19 cellular contexts compared by ENCODE assay signal in the genomic region with DNA sequence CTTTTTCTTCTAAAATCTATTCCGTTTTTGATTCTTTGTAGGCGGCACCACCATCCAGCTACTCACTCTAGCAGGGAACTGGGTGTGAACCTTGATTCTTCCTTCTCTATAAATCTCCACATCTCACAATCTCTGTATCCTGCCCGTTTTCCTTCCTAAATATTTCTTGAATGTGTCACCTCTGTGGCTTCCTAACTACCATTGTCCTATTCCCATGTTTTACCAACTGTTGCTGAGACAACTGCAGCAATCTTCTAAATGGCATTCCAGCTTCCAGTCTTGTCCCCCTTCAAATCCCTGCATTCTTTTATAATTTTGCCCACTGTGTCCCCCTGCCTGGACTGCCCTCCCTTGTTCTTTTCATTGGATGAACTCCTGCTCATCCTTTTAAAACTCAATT.
DNase-seq lines count a peak whose midpoint lies in the region; ATAC-seq, FAIRE-seq and TF ChIP-seq lines count a peak whose summit lies in the region.
"Had no signal": no experiment of that assay in that cellular context is flagged by ENCODE, and none has a peak within 500 bp of the region (broad histone marks: within the 10 kb centered on the region; RNA-seq: fewer than 3 reads in every experiment).

No MANE protein-coding gene starts in this region.

- peaks cover 16% of the 10 kb centered on the region for H3K36me3 Mint-ChIP-seq in mesothelial cell of epicardium

- no peak for TF ChIP-seq CTCF in bronchial epithelial cell (IDR thresholded peaks at IDR 0.05; ENCODE audit: insufficient read depth, low read length, severe bottlenecking)
- TF ChIP-seq CTCF in mesothelial cell of epicardium (IDR thresholded peaks at IDR 0.05; ENCODE audit: unreplicated experiment), result no peak
- no peak for TF ChIP-seq CTCF in osteoblast (IDR thresholded peaks at IDR 0.05; ENCODE audit: extremely low read depth, low read depth, low read length)

- no peaks in the 10 kb centered on the region for H3K27me3 Mint-ChIP-seq in mesothelial cell of epicardium (ENCODE audit: low read depth)
- H3K27me3 Mint-ChIP-seq: central memory CD8-positive, alpha-beta T cell had no signal

- no peaks in the 10 kb centered on the region for H3K4me1 ChIP-seq in osteoblast (ENCODE audit: insufficient read depth, low read length)
- H3K4me1 ChIP-seq: gastrocnemius medialis had no signal

- no peak overlapping the region for H3K4me2 ChIP-seq in osteoblast (ENCODE audit: insufficient read depth, low read length)

- in situ Hi-C loops in ACHN (cut with HindIII; ENCODE audit: low pct_ligation_motif_present, low pct_unique_long_range_greater_than_20kb, low sequenced_read_pairs), result no loop called here

- no peak overlapping the region for H3K4me3 Mint-ChIP-seq in mesothelial cell of epicardium
- H3K4me3 Mint-ChIP-seq: CD8-positive, alpha-beta memory T cell; central memory CD8-positive, alpha-beta T cell had no signal

- no peaks in the 10 kb centered on the region for H4K20me1 ChIP-seq in osteoblast (ENCODE audit: insufficient read depth, low read length)

- no peak overlapping the region for H3K4me3 ChIP-seq in bronchial epithelial cell (ENCODE audit: low read depth, low read length)
- H3K4me3 ChIP-seq in osteoblast (ENCODE audit: insufficient read depth, low read length), result no peak overlapping the region
- H3K4me3 ChIP-seq: gastrocnemius medialis, SK-N-MC had no signal

- no peak overlapping the region for H3K27ac Mint-ChIP-seq in mesothelial cell of epicardium

- H3K36me3 ChIP-seq in bronchial epithelial cell (ENCODE audit: control insufficient read depth, insufficient read depth, low read length) (no peaks in the 10 kb centered on the region), osteoblast (ENCODE audit: insufficient read depth, low read length) (no peaks in the 10 kb centered on the region)
- H3K36me3 ChIP-seq: gastrocnemius medialis had no signal

- H3K9me3 Mint-ChIP-seq in mesothelial cell of epicardium, result peaks cover 50% of the 10 kb centered on the region

- H2AFZ ChIP-seq in osteoblast (ENCODE audit: low read length), result no peak overlapping the region

- no peak for ATAC-seq in GM21723 (IDR thresholded peaks at IDR 0.05; ENCODE audit: unreplicated experiment)
- ATAC-seq: gastrocnemius medialis had no signal

- no peak overlapping the region for H3K27ac ChIP-seq in osteoblast (ENCODE audit: low read depth, low read length)
- H3K27ac ChIP-seq: gastrocnemius medialis, SK-N-MC had no signal

- no peaks in the 10 kb centered on the region for H3K79me2 ChIP-seq in osteoblast (ENCODE audit: insufficient read depth, low read length)

- DNase-seq in ACHN (peak; percentile 6), HT1080 (ENCODE audit: low read depth) (peak; percentile 79), bronchial epithelial cell (ENCODE audit: low read depth) (peak; percentile 39), kidney tubule cell (ENCODE audit: low spot score) (peak; percentile 59), mesothelial cell of epicardium (ENCODE audit: low spot score in 2 of 2, unreplicated experiment in 2 of 2) (no peak), COR-L47 (lab: John Stamatoyannopoulos, UW) (no peak), osteoblast (ENCODE audit: insufficient read length, low spot score, missing footprints) (no peak)
- DNase-seq: activated T-cell treated with anti-CD3 and anti-CD28 coated beads, Interleukin-2, amount 50 U/mL, for 48 hours; CD8-positive, alpha-beta memory T cell; gastrocnemius medialis; mammary epithelial cell; NCI-H1930; NCI-H524 treated with DMSO at 0.1 percent for 48 hours; retina had no signal

- no peak for FAIRE-seq in bronchial epithelial cell (lab: Jason Lieb, UNC)
- FAIRE-seq: G401.6, H1 had no signal

- H3K27me3 ChIP-seq in bronchial epithelial cell (ENCODE audit: control insufficient read depth, insufficient read depth, low read length) (no peaks in the 10 kb centered on the region), osteoblast (ENCODE audit: insufficient read depth, low read length) (no peaks in the 10 kb centered on the region)
- H3K27me3 ChIP-seq: gastrocnemius medialis had no signal

- H3K4me1 Mint-ChIP-seq in mesothelial cell of epicardium, result peaks cover 5% of the 10 kb centered on the region
- H3K4me1 Mint-ChIP-seq: CD8-positive, alpha-beta memory T cell; central memory CD8-positive, alpha-beta T cell had no signal

- no peaks in the 10 kb centered on the region for H3K9me3 ChIP-seq in osteoblast (ENCODE audit: low read depth, low read length)
- H3K9me3 ChIP-seq: gastrocnemius medialis had no signal

Comparison
In these comparisons a context has a peak if more than half of its experiments do, and no peak if none do; other contexts are left out.
1. DNase-seq: peak in ACHN (single experiment), HT1080 (single experiment), bronchial epithelial cell (single experiment) and kidney tubule cell (single experiment); none in mesothelial cell of epicardium (0 of 2), COR-L47 (single experiment) and osteoblast (single experiment).